In the genomic region with DNA sequence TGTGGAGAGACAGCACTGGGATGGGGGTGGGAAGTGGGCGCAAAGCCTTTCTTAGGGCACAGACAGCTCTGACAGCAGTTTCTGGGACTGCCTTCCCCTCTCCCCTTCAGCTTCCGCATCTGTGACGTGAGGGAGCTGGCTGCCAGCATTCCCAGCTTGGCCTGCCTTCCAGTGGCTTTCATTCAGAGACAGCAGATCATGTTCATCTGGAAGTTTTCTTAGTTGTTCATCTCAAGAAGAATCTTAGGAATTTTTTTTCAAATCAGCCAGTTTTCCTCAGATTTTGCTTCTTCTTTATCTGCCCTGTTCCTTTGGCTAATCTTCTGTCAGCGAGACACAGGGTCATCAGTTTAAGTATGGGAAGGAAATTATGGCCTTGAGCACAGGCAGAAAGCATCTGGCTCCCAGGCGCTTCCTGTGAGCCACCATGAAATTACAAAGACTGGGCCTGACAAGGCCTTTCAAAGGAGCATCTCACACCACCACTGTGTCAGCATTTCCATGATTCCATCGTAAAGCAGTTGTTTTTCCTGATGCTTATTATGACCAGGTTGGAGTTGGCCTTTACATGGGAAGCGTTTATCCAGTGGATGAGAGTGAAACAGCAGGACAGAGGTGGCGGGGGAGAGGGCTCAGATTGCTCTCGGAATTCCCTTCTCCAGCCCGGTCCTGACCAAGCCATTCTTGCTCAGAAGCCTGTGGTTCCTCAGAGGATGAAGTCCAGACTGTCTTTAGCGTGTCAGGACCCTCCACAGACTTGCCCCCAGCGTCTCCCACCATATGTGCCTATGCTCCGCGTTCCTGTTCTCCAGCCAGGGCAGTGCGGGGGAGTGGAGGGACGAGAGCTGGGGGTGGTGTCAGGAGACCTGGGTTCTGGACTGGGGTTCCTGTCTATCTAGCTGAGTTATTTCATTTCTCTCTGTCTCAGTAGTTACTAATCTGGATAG, we compare ENCODE assay signal across 1 cellular context.
TF ChIP-seq lines count a peak whose summit lies in the region.

No MANE protein-coding gene starts in this region.

TF ChIP-seq in HEK293, 187 proteins besides CTCF, POLR2A, EP300 and RAD21 (continued from another document):
- TF ChIP-seq, protein P1, sequence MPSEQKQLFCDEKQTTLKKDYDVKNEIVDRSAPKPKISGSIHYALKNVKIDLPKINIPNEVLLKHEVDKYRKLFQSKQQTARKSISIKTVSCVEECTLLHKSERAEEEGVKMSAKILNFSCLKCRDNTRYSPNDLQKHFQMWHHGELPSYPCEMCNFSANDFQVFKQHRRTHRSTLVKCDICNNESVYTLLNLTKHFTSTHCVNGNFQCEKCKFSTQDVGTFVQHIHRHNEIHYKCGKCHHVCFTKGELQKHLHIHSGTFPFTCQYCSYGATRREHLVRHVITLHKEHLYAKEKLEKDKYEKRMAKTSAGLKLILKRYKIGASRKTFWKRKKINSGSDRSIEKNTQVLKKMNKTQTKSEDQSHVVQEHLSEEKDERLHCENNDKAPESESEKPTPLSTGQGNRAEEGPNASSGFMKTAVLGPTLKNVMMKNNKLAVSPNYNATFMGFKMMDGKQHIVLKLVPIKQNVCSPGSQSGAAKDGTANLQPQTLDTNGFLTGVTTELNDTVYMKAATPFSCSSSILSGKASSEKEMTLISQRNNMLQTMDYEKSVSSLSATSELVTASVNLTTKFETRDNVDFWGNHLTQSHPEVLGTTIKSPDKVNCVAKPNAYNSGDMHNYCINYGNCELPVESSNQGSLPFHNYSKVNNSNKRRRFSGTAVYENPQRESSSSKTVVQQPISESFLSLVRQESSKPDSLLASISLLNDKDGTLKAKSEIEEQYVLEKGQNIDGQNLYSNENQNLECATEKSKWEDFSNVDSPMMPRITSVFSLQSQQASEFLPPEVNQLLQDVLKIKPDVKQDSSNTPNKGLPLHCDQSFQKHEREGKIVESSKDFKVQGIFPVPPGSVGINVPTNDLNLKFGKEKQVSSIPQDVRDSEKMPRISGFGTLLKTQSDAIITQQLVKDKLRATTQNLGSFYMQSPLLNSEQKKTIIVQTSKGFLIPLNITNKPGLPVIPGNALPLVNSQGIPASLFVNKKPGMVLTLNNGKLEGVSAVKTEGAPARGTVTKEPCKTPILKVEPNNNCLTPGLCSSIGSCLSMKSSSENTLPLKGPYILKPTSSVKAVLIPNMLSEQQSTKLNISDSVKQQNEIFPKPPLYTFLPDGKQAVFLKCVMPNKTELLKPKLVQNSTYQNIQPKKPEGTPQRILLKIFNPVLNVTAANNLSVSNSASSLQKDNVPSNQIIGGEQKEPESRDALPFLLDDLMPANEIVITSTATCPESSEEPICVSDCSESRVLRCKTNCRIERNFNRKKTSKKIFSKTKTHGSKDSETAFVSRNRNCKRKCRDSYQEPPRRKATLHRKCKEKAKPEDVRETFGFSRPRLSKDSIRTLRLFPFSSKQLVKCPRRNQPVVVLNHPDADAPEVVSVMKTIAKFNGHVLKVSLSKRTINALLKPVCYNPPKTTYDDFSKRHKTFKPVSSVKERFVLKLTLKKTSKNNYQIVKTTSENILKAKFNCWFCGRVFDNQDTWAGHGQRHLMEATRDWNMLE (tag by site-specific recombination; conservative IDR thresholded peaks at IDR 0.05; ENCODE audit: low read depth): no peak
- TF ChIP-seq ZNF561 (tag by site-specific recombination; IDR thresholded peaks at IDR 0.05; ENCODE audit: borderline replicate concordance) (no peak), ZNF473 (tag by site-specific recombination; IDR thresholded peaks at IDR 0.05) (no peak), ZNF664 (tag by site-specific recombination; IDR thresholded peaks at IDR 0.05) (no peak), TRIM28 (IDR thresholded peaks at IDR 0.05; ENCODE audit: borderline replicate concordance, low read length) (no peak)
- TF ChIP-seq, protein P2, sequence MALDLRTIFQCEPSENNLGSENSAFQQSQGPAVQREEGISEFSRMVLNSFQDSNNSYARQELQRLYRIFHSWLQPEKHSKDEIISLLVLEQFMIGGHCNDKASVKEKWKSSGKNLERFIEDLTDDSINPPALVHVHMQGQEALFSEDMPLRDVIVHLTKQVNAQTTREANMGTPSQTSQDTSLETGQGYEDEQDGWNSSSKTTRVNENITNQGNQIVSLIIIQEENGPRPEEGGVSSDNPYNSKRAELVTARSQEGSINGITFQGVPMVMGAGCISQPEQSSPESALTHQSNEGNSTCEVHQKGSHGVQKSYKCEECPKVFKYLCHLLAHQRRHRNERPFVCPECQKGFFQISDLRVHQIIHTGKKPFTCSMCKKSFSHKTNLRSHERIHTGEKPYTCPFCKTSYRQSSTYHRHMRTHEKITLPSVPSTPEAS (tag by site-specific recombination; IDR thresholded peaks at IDR 0.05): no peak
- TF ChIP-seq, protein P3, sequence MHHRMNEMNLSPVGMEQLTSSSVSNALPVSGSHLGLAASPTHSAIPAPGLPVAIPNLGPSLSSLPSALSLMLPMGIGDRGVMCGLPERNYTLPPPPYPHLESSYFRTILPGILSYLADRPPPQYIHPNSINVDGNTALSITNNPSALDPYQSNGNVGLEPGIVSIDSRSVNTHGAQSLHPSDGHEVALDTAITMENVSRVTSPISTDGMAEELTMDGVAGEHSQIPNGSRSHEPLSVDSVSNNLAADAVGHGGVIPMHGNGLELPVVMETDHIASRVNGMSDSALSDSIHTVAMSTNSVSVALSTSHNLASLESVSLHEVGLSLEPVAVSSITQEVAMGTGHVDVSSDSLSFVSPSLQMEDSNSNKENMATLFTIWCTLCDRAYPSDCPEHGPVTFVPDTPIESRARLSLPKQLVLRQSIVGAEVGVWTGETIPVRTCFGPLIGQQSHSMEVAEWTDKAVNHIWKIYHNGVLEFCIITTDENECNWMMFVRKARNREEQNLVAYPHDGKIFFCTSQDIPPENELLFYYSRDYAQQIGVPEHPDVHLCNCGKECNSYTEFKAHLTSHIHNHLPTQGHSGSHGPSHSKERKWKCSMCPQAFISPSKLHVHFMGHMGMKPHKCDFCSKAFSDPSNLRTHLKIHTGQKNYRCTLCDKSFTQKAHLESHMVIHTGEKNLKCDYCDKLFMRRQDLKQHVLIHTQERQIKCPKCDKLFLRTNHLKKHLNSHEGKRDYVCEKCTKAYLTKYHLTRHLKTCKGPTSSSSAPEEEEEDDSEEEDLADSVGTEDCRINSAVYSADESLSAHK (tag by site-specific recombination; IDR thresholded peaks at IDR 0.05): peak; percentile 54; the same call in 1 of the 2 replicates
